In the genomic region with DNA sequence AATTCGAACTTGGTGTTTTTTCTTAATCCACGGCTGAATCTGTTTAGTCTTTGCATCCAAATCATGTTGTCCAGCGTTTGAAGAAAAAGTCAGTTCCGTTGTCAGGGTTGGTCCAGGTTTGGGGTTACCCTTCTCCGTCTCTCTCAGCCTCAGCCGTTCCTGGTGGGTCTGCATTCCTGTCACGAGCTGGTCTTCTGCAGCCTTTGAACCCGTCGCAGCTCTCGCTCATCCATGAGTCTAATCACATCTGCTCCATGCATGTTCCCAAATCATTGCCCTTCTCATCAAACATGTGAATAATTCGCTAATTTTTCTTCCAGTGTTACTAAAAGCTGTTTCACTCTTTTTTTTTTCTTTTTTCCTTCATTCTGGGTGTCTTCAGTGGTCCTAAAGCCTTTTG, we compare ENCODE assay signal across 19 cellular contexts. TPM values are rescaled to one million over a fixed set of nuclear protein-coding genes. Genes with fewer than 3 reads are reported as not detected.
DNase-seq lines count a peak whose midpoint lies in the region; ATAC-seq and TF ChIP-seq lines count a peak whose summit lies in the region.
"Had no signal": no experiment of that assay in that cellular context is flagged by ENCODE, and none has a peak within 500 bp of the region (broad histone marks: within the 10 kb centered on the region; RNA-seq: fewer than 3 reads in every experiment).

No MANE protein-coding gene starts in this region.

- H2BK120ac ChIP-seq in trophoblast cell (ENCODE audit: insufficient read depth, low read length, poor library complexity): no peak overlapping the region

- peaks cover 6% of the 10 kb centered on the region for H3K79me1 ChIP-seq in trophoblast cell (ENCODE audit: low read length)

- no peaks in the 10 kb centered on the region for H3K9me3 Mint-ChIP-seq in activated CD4-positive, alpha-beta T cell treated with anti-CD3 and anti-CD28 coated beads, Interleukin-2, amount 10 ng/mL, durations not matched to agents 7 days and 5 days
- no peaks in the 10 kb centered on the region for H3K9me3 Mint-ChIP-seq in HFFc6
- peaks cover 10% of the 10 kb centered on the region for H3K9me3 Mint-ChIP-seq in stimulated activated memory B cell treated with anti-CD40 and anti-IgM and Interleukin-4, amounts not matched to agents 10 μg/mL and 1 μg/mL and 100 μg/mL, for 72 hours

- H3K27me3 ChIP-seq in esophagus muscularis mucosa (peaks cover 0 to 28% (median 0%) of the 10 kb centered on the region in 4 donors), trophoblast cell (ENCODE audit: insufficient read depth, low read length) (no peaks in the 10 kb centered on the region)

- POLR2A ChIA-PET in activated CD4-positive, alpha-beta T cell treated with anti-CD3 and anti-CD28 coated beads, Interleukin-2, amount 10 ng/mL, durations not matched to agents 7 days and 5 days (lab: Charles Lee): no interaction called here

- H3K4ac ChIP-seq in trophoblast cell (ENCODE audit: low read depth, low read length): no peak overlapping the region

- H3K4me3 ChIP-seq in esophagus muscularis mucosa (no peak overlapping the region), trophoblast cell (ENCODE audit: low read depth, low read length) (no peak overlapping the region)
- H3K4me3 ChIP-seq: GM12878 had no signal

- no peak overlapping the region for H3K9ac ChIP-seq in trophoblast cell (ENCODE audit: low read length)

- H3K27ac ChIP-seq in esophagus muscularis mucosa (replicated peaks in 1 of 4): no peak overlapping the region
- H3K27ac ChIP-seq in trophoblast cell (ENCODE audit: low read depth, low read length): no peak overlapping the region

- no peak overlapping the region for H3K4me2 ChIP-seq in trophoblast cell (ENCODE audit: low read length)

- H3K27me3 Mint-ChIP-seq in activated CD4-positive, alpha-beta T cell treated with anti-CD3 and anti-CD28 coated beads, Interleukin-2, amount 10 ng/mL, durations not matched to agents 7 days and 5 days: no peaks in the 10 kb centered on the region
- H3K27me3 Mint-ChIP-seq in HFFc6 (ENCODE audit: insufficient read depth): peaks cover 9% of the 10 kb centered on the region
- H3K27me3 Mint-ChIP-seq in stimulated activated memory B cell treated with anti-CD40 and anti-IgM and Interleukin-4, amounts not matched to agents 10 μg/mL and 1 μg/mL and 100 μg/mL, for 72 hours: peaks cover 14% of the 10 kb centered on the region

- no peak for TF ChIP-seq POLR2A in esophagus muscularis mucosa (IDR thresholded peaks at IDR 0.05; ENCODE audit: low read depth)

- no peak overlapping the region for H2BK5ac ChIP-seq in trophoblast cell (ENCODE audit: low read depth, low read length, poor library complexity)

- H3K23ac ChIP-seq in trophoblast cell (ENCODE audit: low read length): no peak overlapping the region

- no peak overlapping the region for H4K91ac ChIP-seq in trophoblast cell (ENCODE audit: low read depth, low read length)

- no peak overlapping the region for H4K12ac ChIP-seq in trophoblast cell (ENCODE audit: low read depth, low read length)

- H3K79me2 ChIP-seq in trophoblast cell (ENCODE audit: control insufficient read depth, insufficient read depth, low read length, poor library complexity): no peaks in the 10 kb centered on the region

- intact Hi-C loops in esophagus muscularis mucosa (cut with DNase I): no loop called here

- no peaks in the 10 kb centered on the region for H3K36me3 ChIP-seq in esophagus muscularis mucosa
- no peaks in the 10 kb centered on the region for H3K36me3 ChIP-seq in trophoblast cell (ENCODE audit: control insufficient read depth in 1 of 2, insufficient read depth in 2 of 2, low read length in 2 of 2)

- H3K36me3 Mint-ChIP-seq in activated CD4-positive, alpha-beta T cell treated with anti-CD3 and anti-CD28 coated beads, Interleukin-2, amount 10 ng/mL, durations not matched to agents 7 days and 5 days (ENCODE audit: low read depth): peaks cover 33% of the 10 kb centered on the region
- peaks cover 59% of the 10 kb centered on the region for H3K36me3 Mint-ChIP-seq in HFFc6 (ENCODE audit: low read depth)
- peaks cover 49% of the 10 kb centered on the region for H3K36me3 Mint-ChIP-seq in stimulated activated memory B cell treated with anti-CD40 and anti-IgM and Interleukin-4, amounts not matched to agents 10 μg/mL and 1 μg/mL and 100 μg/mL, for 72 hours
- H3K36me3 Mint-ChIP-seq: CD14-positive monocyte had no signal

- no peak for ATAC-seq in stimulated activated memory B cell treated with anti-CD40 and anti-IgM and Interleukin-4, amounts not matched to agents 10 μg/mL and 1 μg/mL and 100 μg/mL, for 72 hours
- ATAC-seq in HG03097 (IDR thresholded peaks at IDR 0.05; ENCODE audit: low FRiP score, unreplicated experiment): no peak
- ATAC-seq in activated CD4-positive, CD25-positive, alpha-beta regulatory T cell treated with anti-CD3 and anti-CD28 coated beads, Interleukin-2, amount 50 U/mL, for 24 hours: no peak
- ATAC-seq: GM12878, HCT116, Panc1, Right ventricle myocardium inferior had no signal

- H3K4me3 Mint-ChIP-seq in activated CD4-positive, alpha-beta T cell treated with anti-CD3 and anti-CD28 coated beads, Interleukin-2, amount 10 ng/mL, durations not matched to agents 7 days and 5 days: no peak overlapping the region
- H3K4me3 Mint-ChIP-seq in HFFc6: no peak overlapping the region
- H3K4me3 Mint-ChIP-seq in stimulated activated memory B cell treated with anti-CD40 and anti-IgM and Interleukin-4, amounts not matched to agents 10 μg/mL and 1 μg/mL and 100 μg/mL, for 72 hours: peak overlapping the region; percentile 16

- 95% methylated on average over 11 of the region's 11 CpGs for WGBS in esophagus muscularis mucosa
- WGBS in trophoblast cell (ENCODE audit: extremely low coverage, insufficient coverage, insufficient read length): no CpG with 5 or more reads among the region's 11 CpGs

- H3K9me3 ChIP-seq in esophagus muscularis mucosa (no peaks in the 10 kb centered on the region), trophoblast cell (ENCODE audit: insufficient read depth, low read depth, low read length) (peaks cover 2% of the 10 kb centered on the region)
- H3K9me3 ChIP-seq: Caco-2 had no signal

- TF ChIP-seq EP300 in esophagus muscularis mucosa (IDR thresholded peaks at IDR 0.05): no peak

- peaks cover 13 to 15% (median 14%) of the 10 kb centered on the region in 4 donors for H3K4me1 ChIP-seq in esophagus muscularis mucosa
- peaks cover 3 to 14% of the 10 kb centered on the region in 2 experiments for H3K4me1 ChIP-seq in trophoblast cell (ENCODE audit: control insufficient read depth in 1 of 2, insufficient read depth in 2 of 2, low read length in 2 of 2)
- H3K4me1 ChIP-seq: Caco-2 had no signal

- CTCF ChIA-PET in activated CD4-positive, alpha-beta T cell treated with anti-CD3 and anti-CD28 coated beads, Interleukin-2, amount 10 ng/mL, durations not matched to agents 7 days and 5 days (lab: Charles Lee): interaction anchor here (0.7 to 2.8 kb wide), 6 partner anchors 10 to 41 kb away, joined by 3 to 10 read pairs (median 4); no protein-coding TSS in a partner anchor

- H4K8ac ChIP-seq in trophoblast cell (ENCODE audit: low read depth, low read length): no peak overlapping the region

- H2AK5ac ChIP-seq in trophoblast cell (ENCODE audit: low read length): no peak overlapping the region

- no peak overlapping the region for H2AFZ ChIP-seq in trophoblast cell (ENCODE audit: insufficient read depth, low read length, poor library complexity)

- H3K14ac ChIP-seq in trophoblast cell (ENCODE audit: low read length): no peak overlapping the region

- H2BK12ac ChIP-seq in trophoblast cell (ENCODE audit: low read length): no peak overlapping the region

- TF ChIP-seq CTCF in HFFc6 (IDR thresholded peaks at IDR 0.05) (no peak), esophagus muscularis mucosa (IDR thresholded peaks at IDR 0.05) (no peak)

- H3K18ac ChIP-seq in trophoblast cell (ENCODE audit: low read length): no peak overlapping the region

- no peak overlapping the region for H3K27ac Mint-ChIP-seq in activated CD4-positive, alpha-beta T cell treated with anti-CD3 and anti-CD28 coated beads, Interleukin-2, amount 10 ng/mL, durations not matched to agents 7 days and 5 days
- H3K27ac Mint-ChIP-seq in HFFc6: peak overlapping the region; percentile 5; the same call in 1 of the 2 replicates
- peak overlapping the region; percentile 12 for H3K27ac Mint-ChIP-seq in stimulated activated memory B cell treated with anti-CD40 and anti-IgM and Interleukin-4, amounts not matched to agents 10 μg/mL and 1 μg/mL and 100 μg/mL, for 72 hours

- peak; percentile 3 for DNase-seq in activated CD4-positive, alpha-beta T cell treated with anti-CD3 and anti-CD28 coated beads, Interleukin-2, amount 10 ng/mL, durations not matched to agents 7 days and 5 days
- DNase-seq in activated CD4-positive, alpha-beta T cell treated with anti-CD3 and anti-CD28 coated beads for 1 hour: no peak
- DNase-seq in HFFc6: no peak
- DNase-seq in esophagus muscularis mucosa (ENCODE audit: extremely low spot score): peak; percentile 17
- DNase-seq in trophoblast cell: no peak
- DNase-seq: Caco-2, KBM-7, NCI-H1092 treated with DMSO at 0.1 percent for 48 hours, NCI-H187, NCI-H446, NCI-H774 had no signal

- peaks cover 40% of the 10 kb centered on the region for H3K4me1 Mint-ChIP-seq in activated CD4-positive, alpha-beta T cell treated with anti-CD3 and anti-CD28 coated beads, Interleukin-2, amount 10 ng/mL, durations not matched to agents 7 days and 5 days
- H3K4me1 Mint-ChIP-seq in HFFc6 (ENCODE audit: low read depth): peaks cover 63% of the 10 kb centered on the region
- peaks cover 52% of the 10 kb centered on the region for H3K4me1 Mint-ChIP-seq in stimulated activated memory B cell treated with anti-CD40 and anti-IgM and Interleukin-4, amounts not matched to agents 10 μg/mL and 1 μg/mL and 100 μg/mL, for 72 hours

RNA-seq across cellular contexts. Expression of gene EXOC3, which starts 39.0 kb away (rescaled TPM):
- 10 to 100 TPM; 65.5 to 79.0 TPM for total RNA-seq in activated CD4-positive, alpha-beta T cell treated with anti-CD3 and anti-CD28 coated beads, Interleukin-2, amount 10 ng/mL, durations not matched to agents 7 days and 5 days
- 10 to 100 TPM; 46.8 to 54.1 (median 50.3) TPM for total RNA-seq in HFFc6 (2021; fragmentation: NEBNext Ultra II Directional; extraction: Animal tissue kit (Norgen Biotek cat#: 25700))
- 10 to 100 TPM; 48.6 to 82.1 (median 59.3) TPM for total RNA-seq in esophagus muscularis mucosa
- 24.0 and 24.2 TPM in 2 replicates for polyA plus RNA-seq in trophoblast cell (2013)

Comparison
In these comparisons a context has a peak if more than half of its experiments do, and no peak if none do; other contexts are left out.
1. DNase-seq: peak in activated CD4-positive, alpha-beta T cell treated with anti-CD3 and anti-CD28 coated beads, Interleukin-2, amount 10 ng/mL, durations not matched to agents 7 days and 5 days (single experiment) and esophagus muscularis mucosa (single experiment); none in activated CD4-positive, alpha-beta T cell treated with anti-CD3 and anti-CD28 coated beads for 1 hour (single experiment), HFFc6 (single experiment) and trophoblast cell (0 of 2).